Comparison of ENCODE assay signal across 1 cellular context in the genomic region with DNA sequence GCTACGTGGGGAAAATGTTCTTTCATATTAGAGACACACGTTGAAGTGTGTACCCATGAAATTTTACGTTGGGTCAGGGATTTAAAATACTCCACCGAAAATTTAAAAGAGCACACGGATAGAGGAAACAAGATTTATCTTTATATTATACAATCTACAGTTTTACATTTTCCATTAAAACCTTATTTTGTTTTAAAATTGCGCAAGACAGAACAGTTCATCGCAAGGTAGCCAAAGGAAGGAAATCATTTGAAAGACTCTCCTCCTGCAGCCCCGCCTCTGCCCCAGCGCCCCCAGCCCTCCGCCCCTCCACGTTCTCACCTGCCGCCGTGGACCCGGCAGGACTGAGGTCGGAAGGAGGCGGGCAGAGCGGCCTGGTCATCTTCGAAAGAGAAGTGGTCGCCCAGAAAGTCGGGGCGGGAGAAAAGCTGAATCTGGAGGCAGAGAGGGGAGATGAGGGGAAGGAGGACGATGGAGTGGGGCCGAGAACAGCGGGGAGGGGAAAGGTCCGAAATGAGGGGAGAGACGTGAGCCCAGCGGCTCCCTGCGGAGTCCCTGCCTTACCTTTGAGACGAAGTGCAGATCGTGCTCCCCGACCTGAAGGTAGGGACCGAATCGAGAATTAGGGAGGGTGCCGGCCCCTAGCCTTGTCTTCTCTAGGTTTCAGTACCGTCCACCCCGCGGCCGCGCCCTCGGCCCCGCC.
TF ChIP-seq lines count a peak whose summit lies in the region.

No MANE protein-coding gene starts in this region.

TF ChIP-seq in HEK293, 187 proteins besides CTCF, POLR2A, EP300 and RAD21 (continued from another document):
- TF ChIP-seq, protein P1, sequence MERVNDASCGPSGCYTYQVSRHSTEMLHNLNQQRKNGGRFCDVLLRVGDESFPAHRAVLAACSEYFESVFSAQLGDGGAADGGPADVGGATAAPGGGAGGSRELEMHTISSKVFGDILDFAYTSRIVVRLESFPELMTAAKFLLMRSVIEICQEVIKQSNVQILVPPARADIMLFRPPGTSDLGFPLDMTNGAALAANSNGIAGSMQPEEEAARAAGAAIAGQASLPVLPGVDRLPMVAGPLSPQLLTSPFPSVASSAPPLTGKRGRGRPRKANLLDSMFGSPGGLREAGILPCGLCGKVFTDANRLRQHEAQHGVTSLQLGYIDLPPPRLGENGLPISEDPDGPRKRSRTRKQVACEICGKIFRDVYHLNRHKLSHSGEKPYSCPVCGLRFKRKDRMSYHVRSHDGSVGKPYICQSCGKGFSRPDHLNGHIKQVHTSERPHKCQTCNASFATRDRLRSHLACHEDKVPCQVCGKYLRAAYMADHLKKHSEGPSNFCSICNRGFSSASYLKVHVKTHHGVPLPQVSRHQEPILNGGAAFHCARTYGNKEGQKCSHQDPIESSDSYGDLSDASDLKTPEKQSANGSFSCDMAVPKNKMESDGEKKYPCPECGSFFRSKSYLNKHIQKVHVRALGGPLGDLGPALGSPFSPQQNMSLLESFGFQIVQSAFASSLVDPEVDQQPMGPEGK (tag by site-specific recombination; IDR thresholded peaks at IDR 0.05) = no peak
- no peak for TF ChIP-seq ZNF747 (tag by site-specific recombination; IDR thresholded peaks at IDR 0.05)
- TF ChIP-seq, protein P2, sequence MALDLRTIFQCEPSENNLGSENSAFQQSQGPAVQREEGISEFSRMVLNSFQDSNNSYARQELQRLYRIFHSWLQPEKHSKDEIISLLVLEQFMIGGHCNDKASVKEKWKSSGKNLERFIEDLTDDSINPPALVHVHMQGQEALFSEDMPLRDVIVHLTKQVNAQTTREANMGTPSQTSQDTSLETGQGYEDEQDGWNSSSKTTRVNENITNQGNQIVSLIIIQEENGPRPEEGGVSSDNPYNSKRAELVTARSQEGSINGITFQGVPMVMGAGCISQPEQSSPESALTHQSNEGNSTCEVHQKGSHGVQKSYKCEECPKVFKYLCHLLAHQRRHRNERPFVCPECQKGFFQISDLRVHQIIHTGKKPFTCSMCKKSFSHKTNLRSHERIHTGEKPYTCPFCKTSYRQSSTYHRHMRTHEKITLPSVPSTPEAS (tag by site-specific recombination; IDR thresholded peaks at IDR 0.05) = no peak
- peak; percentile 84 for TF ChIP-seq ZNF341 (tag by site-specific recombination; IDR thresholded peaks at IDR 0.05; ENCODE audit: low read depth)
- TF ChIP-seq ZBTB21 (tag by site-specific recombination; IDR thresholded peaks at IDR 0.05) = no peak
- TF ChIP-seq ZSCAN23 (tag by site-specific recombination; IDR thresholded peaks at IDR 0.05) = no peak
- peak; percentile 69 for TF ChIP-seq ZNF335 (tag by site-specific recombination; conservative IDR thresholded peaks at IDR 0.05)
- peak; percentile 99 for TF ChIP-seq ZBTB48 (tag by site-specific recombination; IDR thresholded peaks at IDR 0.05)
- TF ChIP-seq, protein P3, sequence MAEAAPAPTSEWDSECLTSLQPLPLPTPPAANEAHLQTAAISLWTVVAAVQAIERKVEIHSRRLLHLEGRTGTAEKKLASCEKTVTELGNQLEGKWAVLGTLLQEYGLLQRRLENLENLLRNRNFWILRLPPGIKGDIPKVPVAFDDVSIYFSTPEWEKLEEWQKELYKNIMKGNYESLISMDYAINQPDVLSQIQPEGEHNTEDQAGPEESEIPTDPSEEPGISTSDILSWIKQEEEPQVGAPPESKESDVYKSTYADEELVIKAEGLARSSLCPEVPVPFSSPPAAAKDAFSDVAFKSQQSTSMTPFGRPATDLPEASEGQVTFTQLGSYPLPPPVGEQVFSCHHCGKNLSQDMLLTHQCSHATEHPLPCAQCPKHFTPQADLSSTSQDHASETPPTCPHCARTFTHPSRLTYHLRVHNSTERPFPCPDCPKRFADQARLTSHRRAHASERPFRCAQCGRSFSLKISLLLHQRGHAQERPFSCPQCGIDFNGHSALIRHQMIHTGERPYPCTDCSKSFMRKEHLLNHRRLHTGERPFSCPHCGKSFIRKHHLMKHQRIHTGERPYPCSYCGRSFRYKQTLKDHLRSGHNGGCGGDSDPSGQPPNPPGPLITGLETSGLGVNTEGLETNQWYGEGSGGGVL (tag by site-specific recombination; IDR thresholded peaks at IDR 0.05) = peak; percentile 88
- no peak for TF ChIP-seq ZNF561 (tag by site-specific recombination; IDR thresholded peaks at IDR 0.05; ENCODE audit: borderline replicate concordance)
- peak; percentile 93 for TF ChIP-seq ZNF366 (tag by site-specific recombination; conservative IDR thresholded peaks at IDR 0.05)
- TF ChIP-seq KLF8 (tag by site-specific recombination; IDR thresholded peaks at IDR 0.05) = peak; percentile 84; the same call in 1 of the 2 replicates
